ENCODE assay signal across 10 cellular contexts in the genomic region with DNA sequence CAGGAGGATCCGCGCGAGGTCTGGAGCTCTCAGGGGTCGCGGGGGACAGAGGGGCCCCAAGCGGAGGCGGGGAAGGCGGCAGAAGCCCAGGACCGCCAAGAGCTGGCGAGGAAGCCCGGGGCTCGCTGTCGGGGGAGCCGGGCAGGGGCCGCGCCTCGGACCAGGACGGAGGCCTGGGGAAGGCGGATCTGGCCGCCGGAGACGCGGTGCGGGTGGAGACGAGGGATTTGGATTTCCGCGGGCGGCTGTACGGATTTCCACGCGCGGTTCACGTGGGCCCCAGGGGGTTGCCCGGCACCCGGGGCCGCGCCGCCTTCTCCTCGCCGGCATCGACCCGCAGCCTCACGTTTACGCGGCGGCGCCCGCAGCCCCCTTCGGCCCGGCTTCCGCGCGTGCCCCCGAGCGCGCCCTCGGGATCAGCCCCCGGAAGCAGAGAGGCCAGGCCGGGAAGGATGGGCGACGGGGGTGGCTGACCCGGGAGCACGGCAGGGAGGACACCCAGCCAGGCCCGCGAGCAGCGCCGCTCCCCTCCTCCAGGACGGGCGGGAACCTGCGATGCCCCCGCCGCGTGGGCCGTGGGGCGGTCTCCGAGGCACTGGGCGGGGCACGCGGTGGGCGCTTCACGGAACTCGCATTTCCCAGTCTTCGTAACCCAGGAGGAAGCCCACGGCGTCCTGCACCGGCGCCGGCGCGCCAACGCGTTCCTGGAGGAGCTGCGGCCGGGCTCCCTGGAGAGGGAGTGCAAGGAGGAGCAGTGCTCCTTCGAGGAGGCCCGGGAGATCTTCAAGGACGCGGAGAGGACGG. TPM values are rescaled to one million over a fixed set of nuclear protein-coding genes. Genes with fewer than 3 reads are reported as not detected.
DNase-seq lines count a peak whose midpoint lies in the region; ATAC-seq and TF ChIP-seq lines count a peak whose summit lies in the region.
"Had no signal": no experiment of that assay in that cellular context is flagged by ENCODE, and none has a peak within 500 bp of the region (broad histone marks: within the 10 kb centered on the region; RNA-seq: fewer than 3 reads in every experiment).

No MANE protein-coding gene starts in this region.

- H3K9ac ChIP-seq in subcutaneous abdominal adipose tissue (ENCODE audit: low read length in 5 of 5): no peak overlapping the region

- H3K4me3 ChIP-seq in coronary artery (peak overlapping the region; percentile 69), subcutaneous abdominal adipose tissue (ENCODE audit: low read depth in 1 of 5, low read length in 5 of 5) (peak overlapping the region in 4 of 5 donors; percentile 13 to 55 (median 42))

- peaks cover 2 to 18% (median 15%) of the 10 kb centered on the region in 5 donors for H3K4me1 ChIP-seq in subcutaneous abdominal adipose tissue (ENCODE audit: control insufficient read depth in 5 of 5, insufficient read depth in 5 of 5, low read length in 5 of 5)

- peaks cover 28% of the 10 kb centered on the region for H3K27me3 Mint-ChIP-seq in mesothelial cell of epicardium (ENCODE audit: low read depth)

- H3K36me3 Mint-ChIP-seq in mesothelial cell of epicardium: no peaks in the 10 kb centered on the region

- ATAC-seq in GM21529 (IDR thresholded peaks at IDR 0.05; ENCODE audit: unreplicated experiment): no peak

- no peaks in the 10 kb centered on the region for H3K4me1 Mint-ChIP-seq in mesothelial cell of epicardium

- no peaks in the 10 kb centered on the region for H3K36me3 ChIP-seq in subcutaneous abdominal adipose tissue (ENCODE audit: control insufficient read depth in 5 of 5, insufficient read depth in 5 of 5, low read length in 5 of 5)
- H3K36me3 ChIP-seq: adrenal gland had no signal

- TF ChIP-seq POLR2A in erythroblast (IDR thresholded peaks at IDR 0.05; ENCODE audit: low read length): no peak

- H3K27me3 ChIP-seq in subcutaneous abdominal adipose tissue (ENCODE audit: control insufficient read depth in 5 of 5, insufficient read depth in 4 of 5, low read length in 5 of 5): peaks cover 15 to 37% (median 27%) of the 10 kb centered on the region in 5 donors

- no peak overlapping the region for H3K27ac ChIP-seq in coronary artery
- H3K27ac ChIP-seq in subcutaneous abdominal adipose tissue (ENCODE audit: low read depth, low read length): no peak overlapping the region
- H3K27ac ChIP-seq: adrenal gland had no signal

- H3K9me3 ChIP-seq in subcutaneous abdominal adipose tissue (ENCODE audit: control insufficient read depth in 5 of 5, low read length in 5 of 5): no peaks in the 10 kb centered on the region
- H3K9me3 ChIP-seq: adrenal gland had no signal

- peak overlapping the region; percentile 60 for H3K4me3 Mint-ChIP-seq in mesothelial cell of epicardium

- DNase-seq in NCI-H2227 (lab: John Stamatoyannopoulos, UW; ENCODE audit: unreplicated experiment) (peak; percentile 5), NCI-H2227 treated with DMSO at 0.1 percent for 48 hours (lab: John Stamatoyannopoulos, UW) (no peak), coronary artery (ENCODE audit: low spot score) (no peak), mesothelial cell of epicardium (ENCODE audit: low spot score in 2 of 2, unreplicated experiment in 2 of 2) (peak in 1 of 2 experiments; percentile 20), ureter (ENCODE audit: low spot score) (no peak), erythroblast (lab: John Stamatoyannopoulos, UW) (no peak)
- DNase-seq: adrenal gland, NCI-H526 treated with DMSO at 0.1 percent for 48 hours had no signal

- H3K27ac Mint-ChIP-seq in mesothelial cell of epicardium: no peak overlapping the region

- TF ChIP-seq CTCF in coronary artery (IDR thresholded peaks at IDR 0.05) (no peak), mesothelial cell of epicardium (IDR thresholded peaks at IDR 0.05; ENCODE audit: unreplicated experiment) (no peak)

- no peaks in the 10 kb centered on the region for H3K9me3 Mint-ChIP-seq in mesothelial cell of epicardium

RNA-seq across cellular contexts. Expression of a gene that starts 4.7 kb away (rescaled TPM):
- total RNA-seq in mesothelial cell of epicardium: 3.5 to 4.1 TPM (median 3.5 TPM) in 3 replicates
- total RNA-seq in ureter: not detected

RNA-seq across cellular contexts. Expression of a gene that starts 12.3 kb away (rescaled TPM):
- total RNA-seq in mesothelial cell of epicardium (12.1 to 15.1 TPM (median 12.3 TPM) in 3 replicates), ureter (9.4 TPM)

RNA-seq across cellular contexts. Expression of a gene that starts 48.2 kb away (rescaled TPM):
- not detected in 3 replicates for total RNA-seq in mesothelial cell of epicardium
- total RNA-seq in ureter: not detected
- total RNA-seq: adrenal gland had no signal
